Comparison of ENCODE assay signal across 23 cellular contexts in the genomic region with DNA sequence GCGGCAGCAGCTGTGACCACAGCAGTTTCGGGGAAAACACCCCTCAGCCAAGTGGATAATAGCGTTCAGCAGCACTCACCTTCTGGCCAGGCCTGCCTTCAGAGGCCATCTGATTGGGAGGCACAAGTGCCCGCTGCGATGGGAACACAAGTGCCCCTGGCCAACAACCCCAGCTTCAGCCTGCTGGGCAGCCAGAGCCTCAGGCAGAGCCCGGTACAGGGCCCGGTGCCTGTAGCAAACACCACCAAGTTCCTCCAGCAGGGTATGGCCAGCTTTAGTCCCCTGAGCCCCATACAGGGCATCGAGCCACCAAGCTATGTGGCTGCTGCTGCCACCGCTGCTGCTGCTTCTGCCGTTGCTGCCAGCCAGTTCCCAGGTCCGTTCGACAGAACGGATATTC. TPM values are rescaled to one million over a fixed set of nuclear protein-coding genes. Genes with fewer than 3 reads are reported as not detected.
DNase-seq lines count a peak whose midpoint lies in the region; ATAC-seq, FAIRE-seq and TF ChIP-seq lines count a peak whose summit lies in the region.
"Had no signal": no experiment of that assay in that cellular context is flagged by ENCODE, and none has a peak within 500 bp of the region (broad histone marks: within the 10 kb centered on the region; RNA-seq: fewer than 3 reads in every experiment).

No MANE protein-coding gene starts in this region.

- H2BK5ac ChIP-seq in H1 (ENCODE audit: low read depth, low read length), result no peak overlapping the region

- POLR2A ChIA-PET in H1 (lab: Charles Lee; ENCODE audit: partially characterized antibody), result interaction anchor here (1.8 kb wide), 1 partner anchor 36 kb away, joined by 4 read pairs; no protein-coding TSS in a partner anchor
- POLR2A ChIA-PET in RWPE1 (lab: Yijun Ruan, JAX; ENCODE audit: low non-redundant PET), result no interaction called here

- H3K4ac ChIP-seq in H1 (replicated peaks; ENCODE audit: insufficient read length, low read depth, low read length), result no peak overlapping the region

- no peak overlapping the region for H3K27ac ChIP-seq in H1 (ENCODE audit: low read depth, low read length)
- no peak overlapping the region for H3K27ac ChIP-seq in upper lobe of left lung
- H3K27ac ChIP-seq in RWPE1, result no peak overlapping the region
- H3K27ac ChIP-seq: A549; BLaER1 treated with 17β-estradiol and CSF1 and Interleukin-3, amounts not matched to agents 10 nM and 100 nM had no signal

- H3K79me1 ChIP-seq in H1 (ENCODE audit: low read depth, low read length), result no peaks in the 10 kb centered on the region

- H3K9ac ChIP-seq in H1 (replicated peaks in 1 of 4; ENCODE audit: extremely low read depth in 1 of 4, low read depth in 3 of 4, low read length in 3 of 4), result no peak overlapping the region
- H3K9ac ChIP-seq: BLaER1 treated with 17β-estradiol and CSF1 and Interleukin-3, amounts not matched to agents 10 nM and 100 nM had no signal

- ATAC-seq in upper lobe of left lung (ENCODE audit: low FRiP score in 2 of 2), result no peak
- ATAC-seq: T-cell had no signal

- H3K14ac ChIP-seq in H1 (ENCODE audit: insufficient read length), result no peak overlapping the region

- H4K5ac ChIP-seq in H1 (ENCODE audit: insufficient read length, low read depth, low read length), result no peak overlapping the region

- H2BK120ac ChIP-seq in H1 (replicated peaks; ENCODE audit: low read depth, low read length), result no peak overlapping the region

- no peaks in the 10 kb centered on the region for H3K23me2 ChIP-seq in H1 (ENCODE audit: low read depth, low read length)

- FAIRE-seq in H1 (lab: Jason Lieb, UNC), result no peak
- FAIRE-seq: D721Med, GM12892 had no signal

- H3K56ac ChIP-seq in H1 (replicated peaks; ENCODE audit: insufficient read length, low read depth, low read length), result no peak overlapping the region

- H3K27me3 ChIP-seq in H1 (replicated peaks in 1 of 4; ENCODE audit: control insufficient read depth in 3 of 4, extremely low read depth in 1 of 4, insufficient read depth in 3 of 4, low read length in 3 of 4), result no peaks in the 10 kb centered on the region
- H3K27me3 ChIP-seq in upper lobe of left lung, result no peaks in the 10 kb centered on the region
- H3K27me3 ChIP-seq: BLaER1 treated with 17β-estradiol and CSF1 and Interleukin-3, amounts not matched to agents 10 nM and 100 nM had no signal

- no peak overlapping the region for H2BK20ac ChIP-seq in H1 (ENCODE audit: low read length)

- TF ChIP-seq CTCF in H1 (IDR thresholded peaks at IDR 0.05; ENCODE audit: control extremely low read depth in 1 of 3, insufficient read depth in 1 of 3, low read depth in 1 of 3, low read length in 3 of 3) (no peak), upper lobe of left lung (IDR thresholded peaks at IDR 0.05) (no peak), RWPE1 (conservative IDR thresholded peaks at IDR 0.05; ENCODE audit: low read depth) (no peak)

- no peak overlapping the region for H3K4me2 ChIP-seq in H1 (ENCODE audit: insufficient read depth in 1 of 2, low read depth in 2 of 2, low read length in 2 of 2)
- H3K4me2 ChIP-seq: A549; BLaER1 treated with 17β-estradiol and CSF1 and Interleukin-3, amounts not matched to agents 10 nM and 100 nM had no signal

- no peak overlapping the region for H4K91ac ChIP-seq in H1 (replicated peaks; ENCODE audit: insufficient read length, low read length)

- H3K9me3 ChIP-seq in H1 (ENCODE audit: insufficient read depth in 2 of 2, low read depth in 1 of 2, low read length in 1 of 2) (no peaks in the 10 kb centered on the region), upper lobe of left lung (no peaks in the 10 kb centered on the region)
- H3K9me3 ChIP-seq: A549; BLaER1 treated with 17β-estradiol and CSF1 and Interleukin-3, amounts not matched to agents 10 nM and 100 nM had no signal

- H2BK12ac ChIP-seq in H1 (ENCODE audit: low read depth, low read length), result peak overlapping the region; percentile 50; the same call in 1 of the 2 replicates

- DNase-seq in NCI-H2196 (lab: John Stamatoyannopoulos, UW; ENCODE audit: unreplicated experiment), result peak; percentile 18
- DNase-seq in NCI-H2196 treated with DMSO at 0.1 percent for 48 hours (lab: John Stamatoyannopoulos, UW; ENCODE audit: unreplicated experiment), result no peak
- peak; percentile 1 for DNase-seq in NCI-H1694 treated with DMSO at 0.1 percent for 48 hours (lab: John Stamatoyannopoulos, UW)
- no peak for DNase-seq in H1 (ENCODE audit: low read depth in 1 of 2, low spot score in 2 of 2)
- no peak for DNase-seq in activated CD4-positive, alpha-beta T cell treated with anti-CD3 and anti-CD28 coated beads for 4 hours
- no peak for DNase-seq in upper lobe of left lung
- no peak for DNase-seq in RWPE1 (ENCODE audit: low spot score)
- DNase-seq: AML-193; CD4-positive, alpha-beta T cell; DMS79 treated with DMSO at 0.1 percent for 48 hours; GF-D8; Karpas-422; NCI-H1436 treated with DMSO at 0.1 percent for 48 hours; NCI-H2227 treated with DMSO at 0.1 percent for 48 hours; NCI-H69; NK-92 treated with Interleukin-12 subunit alpha and Interleukin-12 subunit beta, amount 100 ng/mL, for 24 hours; RPMI8226; SHP77; T-cell had no signal

- no peak for TF ChIP-seq RAD21 in H1 (IDR thresholded peaks at IDR 0.05 in 1 of 2, conservative IDR thresholded peaks at IDR 0.05 in 1 of 2; ENCODE audit: low read depth in 2 of 2, low read length in 2 of 2)

- H3K36me3 ChIP-seq in H1 (ENCODE audit: control insufficient read depth in 2 of 4, insufficient read depth in 4 of 4, low read length in 3 of 4) (no peaks in the 10 kb centered on the region), upper lobe of left lung (no peaks in the 10 kb centered on the region)
- H3K36me3 ChIP-seq: BLaER1 treated with 17β-estradiol and CSF1 and Interleukin-3, amounts not matched to agents 10 nM and 100 nM had no signal

- no peak overlapping the region for H3K18ac ChIP-seq in H1 (ENCODE audit: extremely low read depth, low read length)

- peaks cover 2 to 16% (median 10%) of the 10 kb centered on the region in 4 experiments; a peak in 6 of 7 replicates for H3K4me1 ChIP-seq in H1 (replicated peaks in 1 of 4; ENCODE audit: control insufficient read depth in 3 of 4, insufficient read depth in 4 of 4, low read length in 3 of 4)
- H3K4me1 ChIP-seq in upper lobe of left lung, result peaks cover 5 to 12% (median 9%) of the 10 kb centered on the region in 4 donors
- H3K4me1 ChIP-seq: A549 had no signal

- TF ChIP-seq POLR2A in H1 (IDR thresholded peaks at IDR 0.05; ENCODE audit: control extremely low read depth in 1 of 2, low read depth in 2 of 2, low read length in 2 of 2), result no peak
- TF ChIP-seq POLR2A in upper lobe of left lung (IDR thresholded peaks at IDR 0.05), result no peak

- H3K23ac ChIP-seq in H1 (ENCODE audit: insufficient read length), result no peak overlapping the region

- no peak overlapping the region for H2AK5ac ChIP-seq in H1 (ENCODE audit: low read depth, low read length)

- H3K4me3 ChIP-seq in H1 (ENCODE audit: extremely low read depth in 1 of 4, insufficient read depth in 2 of 4, low read depth in 3 of 4, low read length in 4 of 4) (no peak overlapping the region), upper lobe of left lung (no peak overlapping the region)
- H3K4me3 ChIP-seq: A549; BLaER1 treated with 17β-estradiol and CSF1 and Interleukin-3, amounts not matched to agents 10 nM and 100 nM had no signal

- WGBS in H1 (ENCODE audit: extremely low coverage in 1 of 2, insufficient coverage in 1 of 2, insufficient read length in 1 of 2, insufficient replicate concordance in 2 of 2, low coverage in 1 of 2, low lambda C conversion rate in 2 of 2, missing lambda C conversion rate in 1 of 2), 2 experiments, result 80% methylated on average over 11 of the region's 13 CpGs; no CpG with 5 or more reads in 1 of the 2 experiments
- whole genome bisulfite sequencing in upper lobe of left lung, 2 donors, result 82% methylated on average over 13 of the region's 13 CpGs; no CpG with 5 or more reads in 1 of the 2 donors

- CTCF ChIA-PET in H1 (lab: Charles Lee; ENCODE audit: partially characterized antibody) (interaction anchor here (0.6 to 1.3 kb wide), 7 partner anchors 10 to 349 kb away, joined by 3 to 6 read pairs (median 3); no protein-coding TSS in a partner anchor), RWPE1 (lab: Yijun Ruan, JAX) (no interaction called here)

- H2BK15ac ChIP-seq in H1 (ENCODE audit: low read length), result no peak overlapping the region

- no peaks in the 10 kb centered on the region for H4K20me1 ChIP-seq in H1 (replicated peaks in 1 of 2; ENCODE audit: control insufficient read depth in 1 of 2, insufficient read depth in 2 of 2, low read length in 2 of 2)
- H4K20me1 ChIP-seq: BLaER1 treated with 17β-estradiol and CSF1 and Interleukin-3, amounts not matched to agents 10 nM and 100 nM had no signal

- H2AFZ ChIP-seq in H1 (ENCODE audit: low read length), result no peak overlapping the region

- no peaks in the 10 kb centered on the region for H3K79me2 ChIP-seq in H1 (ENCODE audit: control insufficient read depth in 1 of 2, insufficient read depth in 2 of 2, low read length in 2 of 2)

- no peak for TF ChIP-seq EP300 in H1 (IDR thresholded peaks at IDR 0.05; ENCODE audit: borderline replicate concordance in 1 of 2, low read depth in 2 of 2, low read length in 2 of 2)
- no peak for TF ChIP-seq EP300 in upper lobe of left lung (IDR thresholded peaks at IDR 0.05)

- no peak overlapping the region for H4K8ac ChIP-seq in H1 (ENCODE audit: extremely low read depth, insufficient read depth, low read length)

TF ChIP-seq in H1, 55 proteins besides CTCF, POLR2A, EP300 and RAD21:
- TF ChIP-seq RFX5 (IDR thresholded peaks at IDR 0.05; ENCODE audit: borderline replicate concordance, low read depth, low read length) (no peak), SUZ12 (IDR thresholded peaks at IDR 0.05; ENCODE audit: low read length) (no peak)
TF ChIP-seq in H1: peak in this region for 0.

RNA-seq across cellular contexts. Expression of a gene that starts 56.0 kb away (rescaled TPM):
- 8.4 and 9.5 TPM in 2 replicates for total RNA-seq in H1 (2021; fragmentation: NEBNext Ultra II Directional; extraction: Animal tissue kit (Norgen Biotek cat#: 25700))
- polyA plus RNA-seq in H1 (2011; rRNA removed), result 1.7 and 2.3 TPM in 2 replicates
- polyA plus RNA-seq in H1 (2011; cell fraction: cytosol; rRNA removed), result 3.2 TPM
- polyA plus RNA-seq in H1 (2011; cell fraction: nucleus; rRNA removed), result 2.3 TPM
- polyA plus RNA-seq in H1 (2012, experiment 1 of 2), result 3.3 to 8.4 TPM (median 4.5 TPM) in 4 replicates
- 0.30 TPM for polyA plus RNA-seq in H1 (2012, experiment 2 of 2)
- 3.2 TPM for polyA plus RNA-seq in H1 (2013, experiment 1 of 2)
- polyA plus RNA-seq in H1 (2013, experiment 2 of 2), result 3.3 TPM
- 4.7 and 8.4 TPM in 2 replicates for polyA minus RNA-seq in H1 (2011; rRNA and poly(A)+ RNA removed)
- polyA minus RNA-seq in H1 (2011; cell fraction: cytosol; rRNA and poly(A)+ RNA removed), result 1.4 TPM
- polyA minus RNA-seq in H1 (2011; cell fraction: nucleus; rRNA and poly(A)+ RNA removed), result 7.0 TPM
- total RNA-seq in upper lobe of left lung, result 10 to 100 TPM in 5 of 6 donors, 1 to 10 TPM in 1; 5.1 to 30.6 (median 20.6) TPM

Comparison
In these comparisons a context has a peak if more than half of its experiments do, and no peak if none do; other contexts are left out.
1. DNase-seq: peak in NCI-H2196 (single experiment) and NCI-H1694 treated with DMSO at 0.1 percent for 48 hours (single experiment); none in NCI-H2196 treated with DMSO at 0.1 percent for 48 hours (single experiment), H1 (0 of 2), activated CD4-positive, alpha-beta T cell treated with anti-CD3 and anti-CD28 coated beads for 4 hours (0 of 2), upper lobe of left lung (0 of 2) and RWPE1 (single experiment).